In genomic region chr10:59124187-59124586, GRCh38 we compare ENCODE assay signal across 24 cellular contexts. TPM values are rescaled to one million over a fixed set of nuclear protein-coding genes. Genes with fewer than 3 reads are reported as not detected.
"Had no signal": no experiment of that assay in that cellular context is flagged by ENCODE, and none has a peak within 500 bp of the region (broad histone marks: within the 10 kb centered on the region; RNA-seq: fewer than 3 reads in every experiment).

No MANE protein-coding gene starts in this region.

- DNase-seq: heart left ventricle; islet precursor cell; left ventricle myocardium inferior; naive thymus-derived CD8-positive, alpha-beta T cell; nephron progenitor cell; ovary; retina; right cardiac atrium; stimulated activated CD4-positive, alpha-beta T cell treated with anti-CD3 and anti-CD28 coated beads, Interleukin-12 subunit alpha, Interleukin-12 subunit beta, amount 100 ng/mL, for 4 hours; stimulated activated CD4-positive, alpha-beta T cell treated with anti-CD3 and anti-CD28 coated beads, Interleukin-15, amount 100 ng/mL, for 24 hours; stimulated activated CD4-positive, alpha-beta T cell treated with anti-CD3 and anti-CD28 coated beads, Interleukin-2, amount 100 ng/mL, for 24 hours; stimulated activated CD4-positive, alpha-beta T cell treated with anti-CD3 and anti-CD28 coated beads, Interleukin-4, amount 100 ng/mL, for 1 hour; stimulated activated naive B cell treated with anti-CD40 and anti-IgM and Interleukin-4, amounts not matched to agents 10 μg/mL and 1 μg/mL and 100 μg/mL, for 72 hours; stimulated activated naive CD8-positive, alpha-beta T cell treated with anti-CD3 and anti-CD28 coated beads, Interleukin-15, Interleukin-2, amounts not matched to agents 100 U/mL and 50 U/mL, for 24 hours; stomach; testis; thyroid gland; transverse colon; upper lobe of left lung had no signal

- H3K4me3 Mint-ChIP-seq: memory B cell; naive thymus-derived CD8-positive, alpha-beta T cell; nephron progenitor cell; stimulated activated naive B cell treated with anti-CD40 and anti-IgM and Interleukin-4, amounts not matched to agents 10 μg/mL and 1 μg/mL and 100 μg/mL, for 72 hours had no signal

- H3K4me1 Mint-ChIP-seq: memory B cell; naive thymus-derived CD8-positive, alpha-beta T cell; stimulated activated naive B cell treated with anti-CD40 and anti-IgM and Interleukin-4, amounts not matched to agents 10 μg/mL and 1 μg/mL and 100 μg/mL, for 72 hours had no signal

- H3K27me3 Mint-ChIP-seq: memory B cell; stimulated activated naive B cell treated with anti-CD40 and anti-IgM and Interleukin-4, amounts not matched to agents 10 μg/mL and 1 μg/mL and 100 μg/mL, for 72 hours had no signal

- H3K4me1 ChIP-seq: prostate gland, stomach, testis, thyroid gland, transverse colon, upper lobe of left lung had no signal

- ATAC-seq: heart left ventricle; naive thymus-derived CD8-positive, alpha-beta T cell; right cardiac atrium; sciatic nerve; stimulated activated naive B cell treated with anti-CD40 and anti-IgM and Interleukin-4, amounts not matched to agents 10 μg/mL and 1 μg/mL and 100 μg/mL, for 72 hours; stimulated activated naive CD8-positive, alpha-beta T cell treated with anti-CD3 and anti-CD28 coated beads, Interleukin-15, Interleukin-2, amounts not matched to agents 100 U/mL and 50 U/mL, for 24 hours had no signal

- H3K36me3 Mint-ChIP-seq: memory B cell; naive thymus-derived CD8-positive, alpha-beta T cell; stimulated activated naive B cell treated with anti-CD40 and anti-IgM and Interleukin-4, amounts not matched to agents 10 μg/mL and 1 μg/mL and 100 μg/mL, for 72 hours had no signal

- H3K27ac Mint-ChIP-seq: memory B cell; naive thymus-derived CD8-positive, alpha-beta T cell; nephron progenitor cell; stimulated activated naive B cell treated with anti-CD40 and anti-IgM and Interleukin-4, amounts not matched to agents 10 μg/mL and 1 μg/mL and 100 μg/mL, for 72 hours had no signal

- H3K27ac ChIP-seq: heart left ventricle, left ventricle myocardium inferior, ovary, prostate gland, skin epidermis, stomach, testis, thyroid gland, transverse colon, upper lobe of left lung had no signal

- H3K27me3 ChIP-seq: heart left ventricle, ovary, stomach, testis, thyroid gland, transverse colon, upper lobe of left lung had no signal

- H3K9me3 ChIP-seq: ovary, prostate gland, stomach, testis, thyroid gland, upper lobe of left lung had no signal

RNA-seq across cellular contexts. Expression of gene PHYHIPL, which starts 52.3 kb away (rescaled TPM):
- total RNA-seq: heart left ventricle; naive thymus-derived CD8-positive, alpha-beta T cell; omental fat pad had no signal
